In genomic region chr1:89519779-89520358, GRCh38 we compare ENCODE assay signal across 8 cellular contexts. TPM values are rescaled to one million over a fixed set of nuclear protein-coding genes. Genes with fewer than 3 reads are reported as not detected.
DNase-seq lines count a peak whose midpoint lies in the region; ATAC-seq, FAIRE-seq and TF ChIP-seq lines count a peak whose summit lies in the region.

No MANE protein-coding gene starts in this region.

- H2BK5ac ChIP-seq in mesendoderm (ENCODE audit: low read length) = no peak overlapping the region

- H3K36me3 ChIP-seq in BJ (ENCODE audit: control insufficient read depth, insufficient read depth, low read length) (no peaks in the 10 kb centered on the region), RWPE2 (ENCODE audit: low read depth) (no peaks in the 10 kb centered on the region), mesendoderm (ENCODE audit: control insufficient read depth, insufficient read depth, low read length) (no peaks in the 10 kb centered on the region)

- no peak overlapping the region for H3K23ac ChIP-seq in mesendoderm (ENCODE audit: low read length)

- DNase-seq in BJ (ENCODE audit: low read depth) (no peak), GM18507 (ENCODE audit: extremely low spot score, insufficient read length, low read depth) (peak; percentile 20), RWPE2 (ENCODE audit: low spot score) (no peak), T47D (ENCODE audit: low read depth in 1 of 2, low spot score in 1 of 2) (peak; percentile 21 to 42), mesendoderm (peak; percentile 45), DMS153 treated with DMSO at 0.1 percent for 48 hours (lab: John Stamatoyannopoulos, UW; ENCODE audit: unreplicated experiment) (no peak), kidney glomerular epithelial cell (lab: John Stamatoyannopoulos, UW) (no peak)

- WGBS in mesendoderm (ENCODE audit: extremely low coverage, insufficient coverage, low lambda C conversion rate) = no CpG with 5 or more reads among the region's 1 CpG

- H3K9ac ChIP-seq in mesendoderm (ENCODE audit: low read length) = no peak overlapping the region

- POLR2A ChIA-PET in BJ (lab: Charles Lee) = no interaction called here

- H2BK15ac ChIP-seq in mesendoderm (replicated peaks; ENCODE audit: low read depth) = no peak overlapping the region

- no peaks in the 10 kb centered on the region for H3K9me3 ChIP-seq in RWPE2 (ENCODE audit: severe bottlenecking)

- TF ChIP-seq CTCF in BJ (IDR thresholded peaks at IDR 0.05; ENCODE audit: insufficient read depth, low read depth, low read length) (peak; percentile 57), RWPE2 (IDR thresholded peaks at IDR 0.05; ENCODE audit: poor library complexity, severe bottlenecking) (peak; percentile 69)

- no peak overlapping the region for H3K56ac ChIP-seq in mesendoderm (ENCODE audit: low read length)

- H3K79me1 ChIP-seq in mesendoderm (ENCODE audit: low read length) = no peaks in the 10 kb centered on the region

- peaks cover 6% of the 10 kb centered on the region for H3K4me1 ChIP-seq in RWPE2 (ENCODE audit: insufficient read depth, poor library complexity, severe bottlenecking)
- H3K4me1 ChIP-seq in mesendoderm (ENCODE audit: control insufficient read depth, low read depth, low read length) = peaks cover 4% of the 10 kb centered on the region

- H3K4ac ChIP-seq in mesendoderm (ENCODE audit: low read depth, low read length) = no peak overlapping the region

- ATAC-seq in HG03280 (IDR thresholded peaks at IDR 0.05; ENCODE audit: unreplicated experiment) (peak; percentile 43), RWPE2 (ENCODE audit: low read depth) (peak; percentile 58; the same call in 2 of the 3 replicates)

- H4K8ac ChIP-seq in mesendoderm (ENCODE audit: low read depth, low read length) = no peak overlapping the region

- in situ Hi-C loops in T47D (cut with HindIII; ENCODE audit: low pct_unique_long_range_greater_than_20kb, low sequenced_read_pairs) = no loop called here

- FAIRE-seq in GM18507 (lab: Jason Lieb, UNC) = peak; percentile 38

- H3K18ac ChIP-seq in mesendoderm (ENCODE audit: low read length) = no peak overlapping the region

- H3K27ac ChIP-seq in RWPE2 (ENCODE audit: poor library complexity, severe bottlenecking) (no peak overlapping the region), mesendoderm (ENCODE audit: low read depth, low read length) (no peak overlapping the region)

- no peak overlapping the region for H4K5ac ChIP-seq in mesendoderm (ENCODE audit: low read length)

- H2AK5ac ChIP-seq in mesendoderm (ENCODE audit: low read length) = no peak overlapping the region

- H2BK120ac ChIP-seq in mesendoderm (ENCODE audit: low read depth, low read length) = no peak overlapping the region

- no peak overlapping the region for H3K4me2 ChIP-seq in mesendoderm (ENCODE audit: low read length)

- CTCF ChIA-PET in BJ (lab: Yijun Ruan, JAX) = interaction anchor here (1.3 to 3.8 kb wide), 3 partner anchors 65 to 243 kb away, joined by 3 to 13 read pairs (median 4); no protein-coding TSS in a partner anchor

- H3K4me3 ChIP-seq in BJ (ENCODE audit: low read depth, low read length) (no peak overlapping the region), RWPE2 (ENCODE audit: severe bottlenecking) (no peak overlapping the region), mesendoderm (ENCODE audit: low read length) (no peak overlapping the region)

- H3K79me2 ChIP-seq in mesendoderm (ENCODE audit: control insufficient read depth, insufficient read depth, low read length) = no peaks in the 10 kb centered on the region

- H3K27me3 ChIP-seq in BJ (ENCODE audit: control insufficient read depth, insufficient read depth, low read length) = peaks cover 4% of the 10 kb centered on the region
- H3K27me3 ChIP-seq in RWPE2 (ENCODE audit: insufficient read depth, poor library complexity, severe bottlenecking) = no peaks in the 10 kb centered on the region
- no peaks in the 10 kb centered on the region for H3K27me3 ChIP-seq in mesendoderm (ENCODE audit: insufficient read depth, low read length, poor library complexity)

RNA-seq across cellular contexts. Expression of gene LRRC8B, which starts 4.8 kb away (rescaled TPM):
- polyA plus RNA-seq in BJ (2011; rRNA removed) = 0.20 and 0.22 TPM in 2 replicates
- polyA minus RNA-seq in BJ (2011; rRNA and poly(A)+ RNA removed) = 0.05 and 0.24 TPM in 2 replicates
- polyA plus RNA-seq in mesendoderm (2013, experiment 1 of 2) = 17.3 TPM
- polyA plus RNA-seq in mesendoderm (2013, experiment 2 of 2) = 17.6 TPM

Comparison
In these comparisons a context has a peak if more than half of its experiments do, and no peak if none do; other contexts are left out.
1. DNase-seq: peak in GM18507 (single experiment), T47D (2 of 2) and mesendoderm (single experiment); none in BJ (single experiment), RWPE2 (single experiment), DMS153 treated with DMSO at 0.1 percent for 48 hours (single experiment) and kidney glomerular epithelial cell (single experiment).